8 cellular contexts compared by ENCODE assay signal in the genomic region with DNA sequence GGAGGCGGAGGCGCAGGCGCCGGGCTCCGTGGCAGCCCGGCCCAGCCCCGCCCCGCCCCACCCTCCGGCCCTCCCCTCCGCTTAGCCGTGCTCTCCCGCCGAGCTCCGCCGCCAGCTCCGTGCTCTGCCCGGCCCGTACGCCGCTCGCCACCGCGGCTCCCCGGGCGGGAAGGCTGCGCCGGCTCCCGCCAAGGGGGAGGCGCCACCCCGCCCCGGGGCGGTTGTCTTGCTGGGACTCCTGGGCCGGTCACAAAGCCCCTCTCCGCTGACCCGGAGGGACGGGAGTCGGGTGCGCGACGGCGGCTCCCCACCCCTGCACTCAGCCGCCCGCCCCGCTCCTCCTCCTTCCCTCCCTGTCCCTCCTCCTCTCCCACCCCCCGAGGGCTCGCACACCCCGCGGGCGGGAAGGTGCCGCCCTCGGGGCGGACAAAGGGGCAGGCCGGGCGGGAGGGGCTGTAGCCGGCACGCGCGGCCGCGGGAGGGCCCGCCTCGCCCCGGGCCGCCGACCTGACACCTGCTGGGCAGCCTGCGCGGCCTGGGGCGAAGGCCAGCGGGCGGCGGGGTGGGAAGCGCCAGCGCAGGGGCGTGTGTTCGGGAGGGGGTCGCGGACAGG. TPM values are rescaled to one million over a fixed set of nuclear protein-coding genes. Genes with fewer than 3 reads are reported as not detected.
DNase-seq lines count a peak whose midpoint lies in the region; ATAC-seq and TF ChIP-seq lines count a peak whose summit lies in the region.

No MANE protein-coding gene starts in this region.

- H3K4me1 ChIP-seq in Peyer's patch = peaks cover 0 to 15% (median 4%) of the 10 kb centered on the region in 4 donors

- H3K27ac ChIP-seq in Peyer's patch = peak overlapping the region in 1 of 4 donors; percentile 78

- no peaks in the 10 kb centered on the region for H3K36me3 ChIP-seq in Peyer's patch

- DNase-seq in DMS79 treated with DMSO at 0.1 percent for 48 hours (lab: John Stamatoyannopoulos, UW) (peak; percentile 18), DMS79 (lab: John Stamatoyannopoulos, UW) (no peak), Peyer's patch (peak in 2 of 3 donors; percentile 65 to 79), ecto neural progenitor cell (ENCODE audit: low spot score) (peak; percentile 84), myocyte (ENCODE audit: low read depth) (peak; percentile 40), amniotic stem cell (lab: John Stamatoyannopoulos, UW) (no peak)

- H3K4me3 ChIP-seq in Peyer's patch = peak overlapping the region; percentile 27 to 72 (median 57)

- ATAC-seq in GM21447 (IDR thresholded peaks at IDR 0.05; ENCODE audit: unreplicated experiment) = peak; percentile 77
- ATAC-seq in HG03571 (IDR thresholded peaks at IDR 0.05; ENCODE audit: unreplicated experiment) = peak; percentile 90

- TF ChIP-seq POLR2A in Peyer's patch (IDR thresholded peaks at IDR 0.05) = peak in 1 of 2 donors; percentile 25

- peak in 1 of 6 experiments; percentile 12 for TF ChIP-seq CTCF in Peyer's patch (IDR thresholded peaks at IDR 0.05)

- H3K9me3 ChIP-seq in Peyer's patch = no peaks in the 10 kb centered on the region

- peaks cover 0 to 51% of the 10 kb centered on the region in 2 donors for H3K27me3 ChIP-seq in Peyer's patch

RNA-seq across cellular contexts. Expression of gene SP8, which starts 11.5 kb away (rescaled TPM):
- 1 to 10 TPM in 3 of 4 donors, not detected in 1; 1.4 to 5.2 (median 3.6) TPM for total RNA-seq in Peyer's patch
- not detected in 2 replicates for total RNA-seq in myocyte
- polyA plus RNA-seq in myocyte (2012) = not detected

Comparison
In these comparisons a context has a peak if more than half of its experiments do, and no peak if none do; other contexts are left out.
1. DNase-seq: peak in DMS79 treated with DMSO at 0.1 percent for 48 hours (single experiment), Peyer's patch (2 of 3), ecto neural progenitor cell (single experiment) and myocyte (single experiment); none in DMS79 (single experiment) and amniotic stem cell (single experiment).